ENCODE assay signal across 17 cellular contexts in genomic region chr7:158257001-158257400, GRCh38.
A peak's percentile ranks its signal among the peaks of the same experiment; 100 is the strongest.
DNase-seq lines count a peak whose midpoint lies in the region; TF ChIP-seq lines count a peak whose summit lies in the region.
"Had no signal": no experiment of that assay in that cellular context is flagged by ENCODE, and none has a peak within 500 bp of the region (broad histone marks: within the 10 kb centered on the region; RNA-seq: fewer than 3 reads in every experiment).

No MANE protein-coding gene starts in this region.

- no peaks in the 10 kb centered on the region for H3K27me3 ChIP-seq in osteoblast (ENCODE audit: insufficient read depth, low read length)
- peaks cover 0 to 29% (median 0%) of the 10 kb centered on the region in 7 donors for H3K27me3 ChIP-seq in spleen (replicated peaks in 1 of 7)

- TF ChIP-seq CTCF in CD14-positive monocyte (IDR thresholded peaks at IDR 0.05) (no peak), osteoblast (IDR thresholded peaks at IDR 0.05; ENCODE audit: extremely low read depth, low read depth, low read length) (no peak), spleen (IDR thresholded peaks at IDR 0.05 in 8 of 11, conservative IDR thresholded peaks at IDR 0.05 in 3 of 11) (no peak)

- H3K4me3 ChIP-seq in osteoblast (ENCODE audit: insufficient read depth, low read length): no peak overlapping the region
- no peak overlapping the region for H3K4me3 ChIP-seq in spleen
- H3K4me3 ChIP-seq: HAP-1 had no signal

- H3K4me1 Mint-ChIP-seq in CD14-positive monocyte: no peaks in the 10 kb centered on the region
- H3K4me1 Mint-ChIP-seq: CD4-positive, CD25-positive, alpha-beta regulatory T cell had no signal

- no peaks in the 10 kb centered on the region for H3K36me3 ChIP-seq in osteoblast (ENCODE audit: insufficient read depth, low read length)
- no peaks in the 10 kb centered on the region for H3K36me3 ChIP-seq in spleen
- H3K36me3 ChIP-seq: HAP-1 had no signal

- DNase-seq in CD14-positive monocyte (ENCODE audit: low spot score) (peak; percentile 25), caudate nucleus (lab: John Stamatoyannopoulos, UW) (no peak), osteoblast (ENCODE audit: insufficient read length, low spot score, missing footprints) (peak; percentile 13), spleen (peak; percentile 37), pons (ENCODE audit: low spot score) (no peak)
- no peak for DNase-seq in activated CD4-positive, alpha-beta T cell treated with anti-CD3 and anti-CD28 coated beads, Interleukin-2, amount 50 U/mL, for 4 hours
- DNase-seq in activated naive CD4-positive, alpha-beta T cell treated with Interleukin-2 at 50 U/mL for 16 hours: no peak
- no peak for DNase-seq in stimulated activated CD8-positive, alpha-beta memory T cell treated with anti-CD3 and anti-CD28 coated beads, Interleukin-4, amount 100 ng/mL, for 48 hours
- DNase-seq: C1 segment of cervical spinal cord; CD4-positive, CD25-positive, alpha-beta regulatory T cell; CD8-positive, alpha-beta T cell; DMS153; DND-41; GOT3; HFFc6 had no signal

- WGBS in spleen, 5 donors: 75 to 96% (median 93%) methylated on average over 9 to 12 of the region's 12 CpGs

- no peaks in the 10 kb centered on the region for H3K79me2 ChIP-seq in osteoblast (ENCODE audit: insufficient read depth, low read length)

- no peak overlapping the region for H3K4me3 Mint-ChIP-seq in CD14-positive monocyte
- H3K4me3 Mint-ChIP-seq: CD4-positive, CD25-positive, alpha-beta regulatory T cell; CD8-positive, alpha-beta T cell; HFFc6 had no signal

- intact Hi-C loops in CD14-positive monocyte (cut with micrococcal nuclease) (no loop called here), spleen (cut with DNase I; ENCODE audit: low total_unique reads) (no loop called here)

- no peak overlapping the region for H2AFZ ChIP-seq in osteoblast (ENCODE audit: low read length)

- peak overlapping the region; percentile 44 for H3K27ac ChIP-seq in caudate nucleus (ENCODE audit: low read depth, low read length)
- no peak overlapping the region for H3K27ac ChIP-seq in osteoblast (ENCODE audit: low read depth, low read length)
- no peak overlapping the region for H3K27ac ChIP-seq in spleen

- no peaks in the 10 kb centered on the region for H4K20me1 ChIP-seq in osteoblast (ENCODE audit: insufficient read depth, low read length)

- H3K36me3 Mint-ChIP-seq in CD14-positive monocyte: no peaks in the 10 kb centered on the region
- H3K36me3 Mint-ChIP-seq: CD4-positive, CD25-positive, alpha-beta regulatory T cell; CD8-positive, alpha-beta T cell had no signal

- H3K4me1 ChIP-seq in osteoblast (ENCODE audit: insufficient read depth, low read length) (no peaks in the 10 kb centered on the region), spleen (no peaks in the 10 kb centered on the region)
- H3K4me1 ChIP-seq: Caco-2, HAP-1 had no signal

- H3K9me3 Mint-ChIP-seq in CD14-positive monocyte: peaks cover 18 to 54% (median 29%) of the 10 kb centered on the region in 7 donors
- H3K9me3 Mint-ChIP-seq: CD8-positive, alpha-beta T cell had no signal

- H3K4me2 ChIP-seq in osteoblast (ENCODE audit: insufficient read depth, low read length): no peak overlapping the region

- H3K9me3 ChIP-seq in osteoblast (ENCODE audit: low read depth, low read length): no peaks in the 10 kb centered on the region
- peaks cover 0 to 27% (median 0%) of the 10 kb centered on the region in 8 donors for H3K9me3 ChIP-seq in spleen
- H3K9me3 ChIP-seq: Caco-2, HAP-1 had no signal

- TF ChIP-seq POLR2A in spleen (IDR thresholded peaks at IDR 0.05): no peak

- H3K27me3 Mint-ChIP-seq in CD14-positive monocyte (ENCODE audit: low read depth in 3 of 3): peaks cover 0 to 3% (median 1%) of the 10 kb centered on the region in 3 donors
- H3K27me3 Mint-ChIP-seq: CD4-positive, CD25-positive, alpha-beta regulatory T cell had no signal

- H3K27ac Mint-ChIP-seq in CD14-positive monocyte: no peak overlapping the region
- H3K27ac Mint-ChIP-seq: CD4-positive, CD25-positive, alpha-beta regulatory T cell; CD8-positive, alpha-beta T cell; HFFc6 had no signal

Comparison
In these comparisons a context has a peak if more than half of its experiments do, and no peak if none do; other contexts are left out.
1. DNase-seq: peak in CD14-positive monocyte (single experiment), osteoblast (single experiment) and spleen (single experiment); none in caudate nucleus (0 of 61), activated CD4-positive, alpha-beta T cell treated with anti-CD3 and anti-CD28 coated beads, Interleukin-2, amount 50 U/mL, for 4 hours (0 of 2), pons (single experiment), activated naive CD4-positive, alpha-beta T cell treated with Interleukin-2 at 50 U/mL for 16 hours (single experiment) and stimulated activated CD8-positive, alpha-beta memory T cell treated with anti-CD3 and anti-CD28 coated beads, Interleukin-4, amount 100 ng/mL, for 48 hours (single experiment).